ENCODE assay signal across 8 cellular contexts in the genomic region with DNA sequence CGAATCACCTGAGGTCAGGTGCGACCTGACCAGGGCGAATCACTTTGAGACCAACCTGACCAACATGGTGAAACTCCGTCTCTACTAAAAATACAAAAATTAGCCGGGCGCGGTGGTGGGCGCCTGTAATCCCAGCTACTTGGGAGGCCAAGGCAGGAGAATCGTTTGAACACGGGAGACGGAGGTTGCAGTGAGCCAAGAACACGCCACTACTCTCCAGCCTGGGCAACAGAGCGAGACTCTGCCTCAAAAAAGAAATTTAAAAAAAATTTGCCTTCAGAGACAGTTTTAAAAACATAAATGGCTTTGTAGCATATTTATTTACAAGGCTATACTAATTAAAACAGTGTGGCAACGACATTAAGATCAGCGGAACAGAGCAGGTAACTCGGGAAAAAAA. TPM values are rescaled to one million over a fixed set of nuclear protein-coding genes. Genes with fewer than 3 reads are reported as not detected.
DNase-seq lines count a peak whose midpoint lies in the region; TF ChIP-seq lines count a peak whose summit lies in the region.
"Not testable (repeated sequence)": the region's sequence is repeated elsewhere in the genome, so short reads cannot be mapped to it uniquely, and the experiment has no call there.

No MANE protein-coding gene starts in this region.

- not testable (repeated sequence) for DNase-seq in BE2C; HL-60 (ENCODE audit: low read depth in 1 of 2, low spot score in 1 of 2); SK-N-MC (ENCODE audit: low read depth, low spot score)

- H3K9me3 ChIP-seq in BE2C; SK-N-MC (ENCODE audit: low read depth, low read length); ectodermal cell (ENCODE audit: control insufficient read depth, low read length); iPS-15b (ENCODE audit: control insufficient read depth, insufficient read depth, low read length): not testable (repeated sequence)

- WGBS in ectodermal cell, 2 experiments = 90 to 95% methylated on average over 16 of the region's 16 CpGs

- H3K4me1 ChIP-seq in BE2C; ectodermal cell (ENCODE audit: control insufficient read depth, insufficient read depth, low read length); iPS-15b (ENCODE audit: control insufficient read depth, insufficient read depth, low read length): not testable (repeated sequence)

- TF ChIP-seq CTCF in BE2C (IDR thresholded peaks at IDR 0.05; ENCODE audit: low read depth, low read length); HL-60 (IDR thresholded peaks at IDR 0.05; ENCODE audit: insufficient read depth, low read length); nephron (IDR thresholded peaks at IDR 0.05; ENCODE audit: unreplicated experiment in 3 of 3): not testable (repeated sequence)

- H3K27ac ChIP-seq in HL-60 (replicated peaks) = peak overlapping the region; percentile 89
- 0 out of 2 replicates have a peak overlapping the region, but pooled peaks have one; percentile 28 for H3K27ac ChIP-seq in SK-N-MC
- H3K27ac ChIP-seq in ectodermal cell (ENCODE audit: insufficient read depth, low read depth, low read length, poor library complexity, severe bottlenecking) = not testable (repeated sequence)

- H3K9me3 Mint-ChIP-seq in activated naive CD4-positive, alpha-beta T cell treated with anti-CD3 and anti-CD28 coated beads, Interleukin-2, amount 50 U/mL, for 24 hours; nephron; stimulated activated naive CD8-positive, alpha-beta T cell treated with anti-CD3 and anti-CD28 coated beads, Interleukin-15, Interleukin-2, amounts not matched to agents 100 ng/mL and 50 ng/mL, for 24 hours: not testable (repeated sequence)

- H3K9ac ChIP-seq in SK-N-MC (ENCODE audit: insufficient read length) = peak overlapping the region; percentile 91
- H3K9ac ChIP-seq in iPS-15b (ENCODE audit: low read depth, low read length) = not testable (repeated sequence)

- peaks cover 32% of the 10 kb centered on the region for H3K36me3 ChIP-seq in BE2C
- H3K36me3 ChIP-seq in SK-N-MC (ENCODE audit: insufficient read depth, low read length) = peaks cover 39% of the 10 kb centered on the region
- H3K36me3 ChIP-seq in ectodermal cell (ENCODE audit: control insufficient read depth, insufficient read depth, low read length); iPS-15b (ENCODE audit: control insufficient read depth, insufficient read depth, low read length): not testable (repeated sequence)

- H3K4me3 ChIP-seq in BE2C (ENCODE audit: low read depth, low read length) = peak overlapping the region; percentile 79
- H3K4me3 ChIP-seq in HL-60 (replicated peaks; ENCODE audit: insufficient read depth, low read length) = peak overlapping the region; percentile 90
- peak overlapping the region; percentile 97 for H3K4me3 ChIP-seq in SK-N-MC
- peak overlapping the region; percentile 74 for H3K4me3 ChIP-seq in ectodermal cell (ENCODE audit: insufficient read depth, low read depth, low read length)
- H3K4me3 ChIP-seq in iPS-15b (ENCODE audit: low read depth, low read length) = peak overlapping the region; percentile 76

- not testable (repeated sequence) for H3K27me3 ChIP-seq in BE2C; HL-60 (ENCODE audit: insufficient read depth, poor library complexity, severe bottlenecking); ectodermal cell (ENCODE audit: control insufficient read depth, insufficient read depth, low read length, poor library complexity, severe bottlenecking); iPS-15b (ENCODE audit: control insufficient read depth, insufficient read depth, low read length)

- peaks cover 24% of the 10 kb centered on the region for H3K36me3 Mint-ChIP-seq in activated naive CD4-positive, alpha-beta T cell treated with anti-CD3 and anti-CD28 coated beads, Interleukin-2, amount 50 U/mL, for 24 hours
- peaks cover 29% of the 10 kb centered on the region for H3K36me3 Mint-ChIP-seq in nephron (ENCODE audit: low read depth)
- H3K36me3 Mint-ChIP-seq in stimulated activated naive CD8-positive, alpha-beta T cell treated with anti-CD3 and anti-CD28 coated beads, Interleukin-15, Interleukin-2, amounts not matched to agents 100 ng/mL and 50 ng/mL, for 24 hours (ENCODE audit: low read depth) = peaks cover 48% of the 10 kb centered on the region

- peaks cover 56% of the 10 kb centered on the region for H3K4me1 Mint-ChIP-seq in activated naive CD4-positive, alpha-beta T cell treated with anti-CD3 and anti-CD28 coated beads, Interleukin-2, amount 50 U/mL, for 24 hours
- peaks cover 31% of the 10 kb centered on the region for H3K4me1 Mint-ChIP-seq in nephron
- peaks cover 74% of the 10 kb centered on the region for H3K4me1 Mint-ChIP-seq in stimulated activated naive CD8-positive, alpha-beta T cell treated with anti-CD3 and anti-CD28 coated beads, Interleukin-15, Interleukin-2, amounts not matched to agents 100 ng/mL and 50 ng/mL, for 24 hours (ENCODE audit: low read depth)

- H3K27me3 Mint-ChIP-seq in activated naive CD4-positive, alpha-beta T cell treated with anti-CD3 and anti-CD28 coated beads, Interleukin-2, amount 50 U/mL, for 24 hours; nephron (ENCODE audit: low read depth); stimulated activated naive CD8-positive, alpha-beta T cell treated with anti-CD3 and anti-CD28 coated beads, Interleukin-15, Interleukin-2, amounts not matched to agents 100 ng/mL and 50 ng/mL, for 24 hours: not testable (repeated sequence)

- H3K27ac Mint-ChIP-seq in activated naive CD4-positive, alpha-beta T cell treated with anti-CD3 and anti-CD28 coated beads, Interleukin-2, amount 50 U/mL, for 24 hours = peak overlapping the region; percentile 21
- peak overlapping the region in 1 of 3 experiments; percentile 68 for H3K27ac Mint-ChIP-seq in nephron
- H3K27ac Mint-ChIP-seq in stimulated activated naive CD8-positive, alpha-beta T cell treated with anti-CD3 and anti-CD28 coated beads, Interleukin-15, Interleukin-2, amounts not matched to agents 100 ng/mL and 50 ng/mL, for 24 hours = peak overlapping the region; percentile 85

- peak overlapping the region; percentile 90 for H3K4me3 Mint-ChIP-seq in activated naive CD4-positive, alpha-beta T cell treated with anti-CD3 and anti-CD28 coated beads, Interleukin-2, amount 50 U/mL, for 24 hours
- H3K4me3 Mint-ChIP-seq in nephron = peak overlapping the region; percentile 73 to 86 (median 83)
- peak overlapping the region; percentile 95 for H3K4me3 Mint-ChIP-seq in stimulated activated naive CD8-positive, alpha-beta T cell treated with anti-CD3 and anti-CD28 coated beads, Interleukin-15, Interleukin-2, amounts not matched to agents 100 ng/mL and 50 ng/mL, for 24 hours

RNA-seq across cellular contexts. Expression of gene PRELID3B, which starts 1.1 kb away (rescaled TPM):
- 104 TPM for polyA plus RNA-seq in BE2C (2012; ENCODE audit: insufficient read depth, insufficient read length, low read depth)
- polyA plus RNA-seq in ectodermal cell (2013, experiment 1 of 4) = 43.9 TPM
- 39.0 TPM for polyA plus RNA-seq in ectodermal cell (2013, experiment 2 of 4)
- polyA plus RNA-seq in ectodermal cell (2013, experiment 3 of 4) = 36.5 TPM
- 38.7 TPM for polyA plus RNA-seq in ectodermal cell (2013, experiment 4 of 4)

RNA-seq across cellular contexts. Expression of gene ATP5F1E, which starts 9.4 kb away (rescaled TPM):
- polyA plus RNA-seq in BE2C (2012; ENCODE audit: insufficient read depth, insufficient read length, low read depth) = 324 TPM
- 65.2 TPM for polyA plus RNA-seq in ectodermal cell (2013, experiment 1 of 4)
- 57.4 TPM for polyA plus RNA-seq in ectodermal cell (2013, experiment 2 of 4)
- 66.2 TPM for polyA plus RNA-seq in ectodermal cell (2013, experiment 3 of 4)
- 73.5 TPM for polyA plus RNA-seq in ectodermal cell (2013, experiment 4 of 4)

RNA-seq across cellular contexts. Expression of gene TUBB1, which starts 22.3 kb away (rescaled TPM):
- polyA plus RNA-seq in BE2C (2012; ENCODE audit: insufficient read depth, insufficient read length, low read depth) = 0.36 TPM
- polyA plus RNA-seq in ectodermal cell (2013, experiment 1 of 4) = not detected
- not detected for polyA plus RNA-seq in ectodermal cell (2013, experiment 2 of 4)
- not detected for polyA plus RNA-seq in ectodermal cell (2013, experiment 3 of 4)
- not detected for polyA plus RNA-seq in ectodermal cell (2013, experiment 4 of 4)

RNA-seq across cellular contexts. Expression of gene CTSZ, which starts 34.4 kb away (rescaled TPM):
- 2.2 TPM for polyA plus RNA-seq in BE2C (2012; ENCODE audit: insufficient read depth, insufficient read length, low read depth)
- polyA plus RNA-seq in ectodermal cell (2013, experiment 1 of 4) = 56.8 TPM
- polyA plus RNA-seq in ectodermal cell (2013, experiment 2 of 4) = 58.4 TPM
- polyA plus RNA-seq in ectodermal cell (2013, experiment 3 of 4) = 47.6 TPM
- polyA plus RNA-seq in ectodermal cell (2013, experiment 4 of 4) = 60.2 TPM
